In genomic region chr12:101941306-101942000, GRCh38 we compare ENCODE assay signal across 9 cellular contexts.
DNase-seq lines count a peak whose midpoint lies in the region; ATAC-seq and TF ChIP-seq lines count a peak whose summit lies in the region.
"Had no signal": no experiment of that assay in that cellular context is flagged by ENCODE, and none has a peak within 500 bp of the region (broad histone marks: within the 10 kb centered on the region; RNA-seq: fewer than 3 reads in every experiment).

No MANE protein-coding gene starts in this region.

- CTCF ChIA-PET in Caco-2 (lab: Charles Lee): interaction anchor here (0.6 to 1.6 kb wide), 2 partner anchors 118 to 543 kb away, joined by 3 to 7 read pairs; no protein-coding TSS in a partner anchor

- DNase-seq in Caco-2: no peak
- DNase-seq in adipocyte (ENCODE audit: low read depth): no peak
- no peak for DNase-seq in NCI-H2107 treated with DMSO at 0.1 percent for 48 hours (lab: John Stamatoyannopoulos, UW; ENCODE audit: unreplicated experiment)
- DNase-seq in effector CD4-positive, alpha-beta T cell: no peak
- no peak for DNase-seq in lower leg skin (ENCODE audit: low spot score in 2 of 2)
- DNase-seq in erythroblast (lab: John Stamatoyannopoulos, UW): no peak

- H3K9me3 ChIP-seq in Caco-2 (no peaks in the 10 kb centered on the region), adipocyte (ENCODE audit: control insufficient read depth, low read length) (no peaks in the 10 kb centered on the region)

- ATAC-seq in GM21367 (IDR thresholded peaks at IDR 0.05; ENCODE audit: unreplicated experiment) (peak; percentile 84), HG03159 (IDR thresholded peaks at IDR 0.05; ENCODE audit: unreplicated experiment) (peak; percentile 86)
- ATAC-seq: Panc1 had no signal

- H3K4me3 Mint-ChIP-seq in Caco-2 (ENCODE audit: unreplicated experiment): no peak overlapping the region

- WGBS in lower leg skin, 2 donors: 48 to 59% methylated on average over 2 of the region's 2 CpGs

- POLR2A ChIA-PET in Caco-2 (lab: Charles Lee): no interaction called here

- H3K36me3 ChIP-seq in Caco-2 (ENCODE audit: control insufficient read depth, insufficient read depth, low read length): no peaks in the 10 kb centered on the region
- H3K36me3 ChIP-seq in adipocyte (ENCODE audit: control insufficient read depth, insufficient read depth, low read length, severe bottlenecking): no peaks in the 10 kb centered on the region

- H3K4me1 ChIP-seq in Caco-2 (peaks cover 26% of the 10 kb centered on the region), adipocyte (ENCODE audit: control insufficient read depth, insufficient read depth, low read length) (peaks cover 66% of the 10 kb centered on the region)

- peaks cover 10% of the 10 kb centered on the region for H3K4me1 Mint-ChIP-seq in Caco-2 (ENCODE audit: low read depth, unreplicated experiment)

- no peaks in the 10 kb centered on the region for H3K27me3 Mint-ChIP-seq in Caco-2 (ENCODE audit: insufficient read depth, unreplicated experiment)

- H3K27me3 ChIP-seq in Caco-2 (replicated peaks; ENCODE audit: control insufficient read depth, insufficient read depth, low read length) (no peaks in the 10 kb centered on the region), adipocyte (replicated peaks; ENCODE audit: control insufficient read depth, insufficient read depth, low read length) (no peaks in the 10 kb centered on the region)

- no TSS peak for BruUV-seq in Caco-2 (replicated peaks; lab: Mats Ljungman, UMichigan)

- peak overlapping the region; percentile 70 for H3K9ac ChIP-seq in adipocyte (ENCODE audit: low read length)

- TF ChIP-seq CTCF in Caco-2 (IDR thresholded peaks at IDR 0.05; ENCODE audit: insufficient read depth in 1 of 2, low read depth in 1 of 2, low read length in 1 of 2, severe bottlenecking in 1 of 2, unreplicated experiment in 1 of 2) (no peak), lower leg skin (IDR thresholded peaks at IDR 0.05) (no peak)

- H3K27ac Mint-ChIP-seq in Caco-2 (ENCODE audit: unreplicated experiment): peak overlapping the region; percentile 53

- H3K36me3 Mint-ChIP-seq in Caco-2 (ENCODE audit: insufficient read depth, unreplicated experiment): no peaks in the 10 kb centered on the region

- intact Hi-C loops in Caco-2 (cut with micrococcal nuclease; ENCODE audit: unreplicated experiment) (loop anchor here (2.0 to 5.0 kb wide), 3 partner anchors 153 to 361 kb away; no protein-coding TSS in a partner anchor), lower leg skin (cut with DNase I; ENCODE audit: low total_unique reads) (no loop called here)

- H3K4me3 ChIP-seq in Caco-2 (ENCODE audit: low read depth, low read length) (no peak overlapping the region), adipocyte (ENCODE audit: low read length) (no peak overlapping the region), lower leg skin (ENCODE audit: low read depth, poor library complexity, severe bottlenecking) (no peak overlapping the region)

- H3K9me3 Mint-ChIP-seq in Caco-2 (ENCODE audit: unreplicated experiment): no peaks in the 10 kb centered on the region

- TF ChIP-seq POLR2A in lower leg skin (IDR thresholded peaks at IDR 0.05) (no peak), erythroblast (IDR thresholded peaks at IDR 0.05; ENCODE audit: low read length) (no peak)
